8 cellular contexts compared by ENCODE assay signal in the genomic region with DNA sequence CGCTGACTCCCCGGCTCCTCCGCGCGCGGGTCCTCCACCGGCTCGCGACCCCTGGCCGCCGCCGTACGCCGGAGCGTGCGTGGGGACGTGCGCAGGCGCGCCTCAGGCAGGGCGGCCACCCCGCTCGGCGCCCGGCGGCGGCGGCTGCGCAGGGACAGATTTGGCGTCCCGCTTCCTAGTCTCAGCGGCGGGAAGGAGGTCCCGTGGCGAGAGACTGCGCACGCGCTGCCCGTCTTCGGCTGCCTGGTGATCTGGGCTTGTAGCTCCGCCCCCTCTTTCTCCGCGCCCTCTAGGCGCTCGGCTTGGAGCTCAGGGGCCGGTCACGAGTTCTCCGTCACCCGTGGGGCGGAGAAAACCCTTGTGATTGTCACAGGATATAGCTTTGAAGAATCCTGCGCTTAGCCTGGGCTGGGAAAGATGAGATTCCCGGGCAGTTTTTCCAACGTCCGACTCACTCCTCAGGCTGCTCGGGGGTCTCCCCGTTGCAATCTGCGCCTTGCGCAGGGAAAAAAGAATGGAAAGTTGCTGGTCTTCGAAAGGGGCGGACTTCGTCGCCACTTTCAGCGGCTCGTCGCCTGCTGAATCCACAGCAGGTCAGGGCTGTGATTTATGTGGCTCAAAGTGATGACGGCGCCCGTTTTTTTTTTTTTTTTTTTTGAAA. TPM values are rescaled to one million over a fixed set of nuclear protein-coding genes. Genes with fewer than 3 reads are reported as not detected.
DNase-seq lines count a peak whose midpoint lies in the region; ATAC-seq, FAIRE-seq and TF ChIP-seq lines count a peak whose summit lies in the region.

A gene with protein sequence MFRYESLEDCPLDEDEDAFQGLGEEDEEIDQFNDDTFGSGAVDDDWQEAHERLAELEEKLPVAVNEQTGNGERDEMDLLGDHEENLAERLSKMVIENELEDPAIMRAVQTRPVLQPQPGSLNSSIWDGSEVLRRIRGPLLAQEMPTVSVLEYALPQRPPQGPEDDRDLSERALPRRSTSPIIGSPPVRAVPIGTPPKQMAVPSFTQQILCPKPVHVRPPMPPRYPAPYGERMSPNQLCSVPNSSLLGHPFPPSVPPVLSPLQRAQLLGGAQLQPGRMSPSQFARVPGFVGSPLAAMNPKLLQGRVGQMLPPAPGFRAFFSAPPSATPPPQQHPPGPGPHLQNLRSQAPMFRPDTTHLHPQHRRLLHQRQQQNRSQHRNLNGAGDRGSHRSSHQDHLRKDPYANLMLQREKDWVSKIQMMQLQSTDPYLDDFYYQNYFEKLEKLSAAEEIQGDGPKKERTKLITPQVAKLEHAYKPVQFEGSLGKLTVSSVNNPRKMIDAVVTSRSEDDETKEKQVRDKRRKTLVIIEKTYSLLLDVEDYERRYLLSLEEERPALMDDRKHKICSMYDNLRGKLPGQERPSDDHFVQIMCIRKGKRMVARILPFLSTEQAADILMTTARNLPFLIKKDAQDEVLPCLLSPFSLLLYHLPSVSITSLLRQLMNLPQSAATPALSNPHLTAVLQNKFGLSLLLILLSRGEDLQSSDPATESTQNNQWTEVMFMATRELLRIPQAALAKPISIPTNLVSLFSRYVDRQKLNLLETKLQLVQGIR (minus strand): TSS at position 88 of the 661 bp plus-strand sequence. CDS start 142 bp downstream, outside the sequence.

- H3K27me3 Mint-ChIP-seq in activated naive CD8-positive, alpha-beta T cell treated with anti-CD3 and anti-CD28 coated beads, Interleukin-2, amount 50 U/mL, for 24 hours: no peaks in the 10 kb centered on the region

- 0% methylated on average over 49 to 68 of the region's 68 CpGs for WGBS in pancreas, 2 donors

- H3K4me3 Mint-ChIP-seq in activated naive CD8-positive, alpha-beta T cell treated with anti-CD3 and anti-CD28 coated beads, Interleukin-2, amount 50 U/mL, for 24 hours: peak within 1 kb of the TSS; percentile 92

- H3K27me3 ChIP-seq in pancreas: no peaks in the 10 kb centered on the region
- no peaks in the 10 kb centered on the region for H3K27me3 ChIP-seq in tibial artery

- peak; percentile 99 for DNase-seq in GM12865 (ENCODE audit: low read depth)
- peak; percentile 98 for DNase-seq in NCI-H1417 treated with DMSO at 0.1 percent for 48 hours (lab: John Stamatoyannopoulos, UW)
- peak; percentile 98 for DNase-seq in SW480 (ENCODE audit: low spot score)
- DNase-seq in activated naive CD8-positive, alpha-beta T cell treated with anti-CD3 and anti-CD28 coated beads, Interleukin-2, amount 50 U/mL, for 24 hours: peak; percentile 98
- DNase-seq in Right ventricle myocardium superior: peak; percentile 100
- DNase-seq in pancreas: peak; percentile 99 to 100 (median 99)
- peak; percentile 99 to 100 for DNase-seq in tibial artery

- peaks cover 32% of the 10 kb centered on the region for H3K36me3 Mint-ChIP-seq in activated naive CD8-positive, alpha-beta T cell treated with anti-CD3 and anti-CD28 coated beads, Interleukin-2, amount 50 U/mL, for 24 hours (ENCODE audit: low read depth)

- no peaks in the 10 kb centered on the region for H3K9me3 ChIP-seq in pancreas
- no peaks in the 10 kb centered on the region for H3K9me3 ChIP-seq in tibial artery

- peak; percentile 95 for ATAC-seq in HG02763 (IDR thresholded peaks at IDR 0.05; ENCODE audit: unreplicated experiment)
- ATAC-seq in activated naive CD8-positive, alpha-beta T cell treated with anti-CD3 and anti-CD28 coated beads, Interleukin-2, amount 50 U/mL, for 24 hours: peak; percentile 94
- peak; percentile 98 for ATAC-seq in Right ventricle myocardium superior (ENCODE audit: poor library complexity)
- peak; percentile 93 to 97 (median 95) for ATAC-seq in pancreas

- H3K4me1 Mint-ChIP-seq in activated naive CD8-positive, alpha-beta T cell treated with anti-CD3 and anti-CD28 coated beads, Interleukin-2, amount 50 U/mL, for 24 hours: peaks cover 42% of the 10 kb centered on the region

- TF ChIP-seq CTCF in GM12865 (IDR thresholded peaks at IDR 0.05; ENCODE audit: insufficient read depth, low read depth, low read length, missing control alignments) (no peak), pancreas (IDR thresholded peaks at IDR 0.05) (no peak), tibial artery (IDR thresholded peaks at IDR 0.05) (no peak)

- H3K4me3 ChIP-seq in GM12865 (ENCODE audit: low read depth, low read length) (peak within 1 kb of the TSS; percentile 93), pancreas (peak within 1 kb of the TSS; percentile 71 to 86 (median 76)), tibial artery (peak within 1 kb of the TSS; percentile 66 to 96)

- H3K9me3 Mint-ChIP-seq in activated naive CD8-positive, alpha-beta T cell treated with anti-CD3 and anti-CD28 coated beads, Interleukin-2, amount 50 U/mL, for 24 hours: no peaks in the 10 kb centered on the region

- intact Hi-C loops in Right ventricle myocardium superior (cut with DNase I) (loop anchor here (5.0 kb wide), 1 partner anchor 52 kb away; the partner anchor contains the start of gene OSBP), pancreas (cut with DNase I) (no loop called here), tibial artery (cut with DNase I; ENCODE audit: low total_unique reads) (loop anchor here (5.0 to 10.0 kb wide), 4 partner anchors 52 to 132 kb away; partner anchors contain the start of genes OSBP and STX3)

- no peak for FAIRE-seq in pancreas (lab: Jason Lieb, UNC)

- H3K4me1 ChIP-seq in pancreas (peaks cover 7 to 11% (median 8%) of the 10 kb centered on the region in 3 donors), tibial artery (peaks cover 0 to 26% (median 23%) of the 10 kb centered on the region in 4 donors)

- H3K36me3 ChIP-seq in pancreas (peaks cover 0 to 13% (median 4%) of the 10 kb centered on the region in 3 donors), tibial artery (peaks cover 12 to 20% (median 12%) of the 10 kb centered on the region in 3 donors)

- H3K27ac Mint-ChIP-seq in activated naive CD8-positive, alpha-beta T cell treated with anti-CD3 and anti-CD28 coated beads, Interleukin-2, amount 50 U/mL, for 24 hours: peak within 1 kb of the TSS; percentile 95

- peak within 1 kb of the TSS; percentile 87 to 95 (median 92) for H3K27ac ChIP-seq in pancreas
- H3K27ac ChIP-seq in tibial artery: peak within 1 kb of the TSS; percentile 85 to 97

RNA-seq across cellular contexts. Expression of the gene that starts here (rescaled TPM):
- total RNA-seq in Right ventricle myocardium superior (21.6 TPM), pancreas (10 to 100 TPM in 2 of 6 donors, 1 to 10 TPM in 4; 6.5 to 12.9 (median 8.1) TPM)
- polyA plus RNA-seq in pancreas: 1 to 10 TPM; 4.5 to 6.8 TPM

Comparison
In these comparisons a context has a peak if more than half of its experiments do, and no peak if none do; other contexts are left out.
1. Peak in every context shown above with its lines: DNase-seq, ATAC-seq, H3K4me3 ChIP-seq and H3K27ac ChIP-seq.
2. intact Hi-C loops: an anchor here in Right ventricle myocardium superior (5.0 kb wide) and tibial artery (5.0 to 10.0 kb wide); none called in pancreas.